8 cellular contexts compared by ENCODE assay signal in genomic region chrX:100636321-100636991, GRCh38. TPM values are rescaled to one million over a fixed set of nuclear protein-coding genes. Genes with fewer than 3 reads are reported as not detected.
DNase-seq lines count a peak whose midpoint lies in the region; ATAC-seq and TF ChIP-seq lines count a peak whose summit lies in the region.

Gene TSPAN6, minus strand, starts transcription at chrX:100636806. Its CDS starts 112 bp downstream, at chrX:100636694.

- H4K20me1 ChIP-seq in HCT116 (ENCODE audit: insufficient read depth) = no peaks in the 10 kb centered on the region

- H3K4me1 ChIP-seq in HCT116 (ENCODE audit: control insufficient read depth in 1 of 2, insufficient read depth in 2 of 2, low read length in 2 of 2) = peaks cover 0 to 9% of the 10 kb centered on the region in 2 experiments; a peak in 1 of 4 replicates

- peak within 1 kb of the TSS; percentile 61 to 66 for H3K4me3 ChIP-seq in HCT116 (replicated peaks in 1 of 2; ENCODE audit: low read depth in 1 of 2, low read length in 2 of 2)

- H3K27ac ChIP-seq in HCT116 (ENCODE audit: low read depth, low read length) = peak within 1 kb of the TSS; percentile 52; the same call in 1 of the 2 replicates

- intact Hi-C loops in HCT116 (cut with micrococcal nuclease) = no loop called here

- RAD21 ChIA-PET in HCT116 (lab: Charles Lee; ENCODE audit: low non-redundant PET in 1 of 2, low total read pairs in 2 of 2, uncharacterized antibody in 2 of 2, unreplicated experiment in 2 of 2) = no interaction called here

- no peaks in the 10 kb centered on the region; a peak in 2 of 4 replicates for H3K36me3 ChIP-seq in HCT116 (ENCODE audit: control insufficient read depth in 1 of 2, insufficient read depth in 2 of 2, low read length in 2 of 2)

- H3K79me2 ChIP-seq in HCT116 (ENCODE audit: insufficient read depth, low read length) = no peaks in the 10 kb centered on the region

- ATAC-seq in HCT116 = peak; percentile 99

- peak within 1 kb of the TSS; percentile 77 for H3K9ac ChIP-seq in HCT116 (ENCODE audit: low read length)

- H3K4me2 ChIP-seq in HCT116 (ENCODE audit: low read length) = peak within 1 kb of the TSS; percentile 75

- H3K27me3 ChIP-seq in HCT116 (ENCODE audit: insufficient read depth, low read length) = no peaks in the 10 kb centered on the region

- no peak for TF ChIP-seq POLR2A in HCT116 (IDR thresholded peaks at IDR 0.05; ENCODE audit: borderline replicate concordance, extremely low read depth, insufficient read depth, insufficient read length)

- CTCF ChIA-PET in HCT116 (lab: Charles Lee) = interaction anchor here (0.6 to 1.8 kb wide), 9 partner anchors 10 to 806 kb away, joined by 3 to 11 read pairs (median 4); no protein-coding TSS in a partner anchor

- TSS peak; percentile 70 for BruUV-seq in HCT116 (replicated peaks; lab: Mats Ljungman, UMichigan)

- TF ChIP-seq RAD21 in HCT116 (IDR thresholded peaks at IDR 0.05; ENCODE audit: low read depth) = peak; percentile 46

- H3K9me2 ChIP-seq in HCT116 (ENCODE audit: insufficient read depth) = no peaks in the 10 kb centered on the region

- DNase-seq in EL (peak; percentile 89), HCT116 (ENCODE audit: low read depth, low spot score) (peak; percentile 81), NCI-H1436 treated with DMSO at 0.1 percent for 48 hours (lab: John Stamatoyannopoulos, UW) (peak; percentile 41), iris pigment epithelial cell (ENCODE audit: low read depth) (peak; percentile 83), smooth muscle cell of the brain vasculature (ENCODE audit: low read depth, low spot score) (peak; percentile 64), SKM-1 treated with dmso at 0.1 percent for 144 hours (lab: John Stamatoyannopoulos, UW; ENCODE audit: unreplicated experiment) (no peak)
- peak; percentile 19 to 63 (median 29) for DNase-seq in activated CD4-positive, CD25-positive, alpha-beta regulatory T cell (lab: John Stamatoyannopoulos, UW)
- peak; percentile 73 for DNase-seq in central memory CD4-positive, alpha-beta T cell

- H2AFZ ChIP-seq in HCT116 (ENCODE audit: low read depth, low read length, poor library complexity, severe bottlenecking) = peak within 1 kb of the TSS; percentile 88

- TF ChIP-seq CTCF in HCT116 (IDR thresholded peaks at IDR 0.05 in 2 of 3, conservative IDR thresholded peaks at IDR 0.05 in 1 of 3; ENCODE audit: borderline replicate concordance in 1 of 3, insufficient read depth in 1 of 3, low read depth in 2 of 3, low read length in 2 of 3) = peak; percentile 45 to 58 (median 49); a peak in 5 of 6 replicates

- POLR2A ChIA-PET in HCT116 (lab: Charles Lee) = interaction anchor here (1.0 to 1.2 kb wide), 2 partner anchors 11 to 21 kb away, joined by 3 to 5 read pairs; no protein-coding TSS in a partner anchor

- no peaks in the 10 kb centered on the region for H3K9me3 ChIP-seq in HCT116 (ENCODE audit: control insufficient read depth in 1 of 2, insufficient read depth in 1 of 2, low read depth in 1 of 2, low read length in 2 of 2)

TF ChIP-seq in HCT116, 20 proteins besides CTCF, POLR2A, EP300 and RAD21:
- TF ChIP-seq REST (IDR thresholded peaks at IDR 0.05; ENCODE audit: low read depth) = no peak
- TF ChIP-seq ZBTB33 (IDR thresholded peaks at IDR 0.05; ENCODE audit: extremely low read depth, insufficient replicate concordance, low read length) = no peak
- TF ChIP-seq JUND (IDR thresholded peaks at IDR 0.05) = no peak
- TF ChIP-seq CBX3 (IDR thresholded peaks at IDR 0.05; ENCODE audit: low read depth) = 0 out of 2 replicates have a peak, but pooled peaks have one; percentile 52
- peak; percentile 72 for TF ChIP-seq POLR2AphosphoS5 (IDR thresholded peaks at IDR 0.05; ENCODE audit: low read depth, low read length)

RNA-seq across cellular contexts. Expression of gene TSPAN6, which starts in this region (rescaled TPM):
- total RNA-seq in HCT116 (2021; ENCODE audit: unreplicated experiment) = 25.0 TPM
- polyA plus RNA-seq in HCT116 (2012) = 13.1 and 21.3 TPM in 2 replicates
